In the genomic region with DNA sequence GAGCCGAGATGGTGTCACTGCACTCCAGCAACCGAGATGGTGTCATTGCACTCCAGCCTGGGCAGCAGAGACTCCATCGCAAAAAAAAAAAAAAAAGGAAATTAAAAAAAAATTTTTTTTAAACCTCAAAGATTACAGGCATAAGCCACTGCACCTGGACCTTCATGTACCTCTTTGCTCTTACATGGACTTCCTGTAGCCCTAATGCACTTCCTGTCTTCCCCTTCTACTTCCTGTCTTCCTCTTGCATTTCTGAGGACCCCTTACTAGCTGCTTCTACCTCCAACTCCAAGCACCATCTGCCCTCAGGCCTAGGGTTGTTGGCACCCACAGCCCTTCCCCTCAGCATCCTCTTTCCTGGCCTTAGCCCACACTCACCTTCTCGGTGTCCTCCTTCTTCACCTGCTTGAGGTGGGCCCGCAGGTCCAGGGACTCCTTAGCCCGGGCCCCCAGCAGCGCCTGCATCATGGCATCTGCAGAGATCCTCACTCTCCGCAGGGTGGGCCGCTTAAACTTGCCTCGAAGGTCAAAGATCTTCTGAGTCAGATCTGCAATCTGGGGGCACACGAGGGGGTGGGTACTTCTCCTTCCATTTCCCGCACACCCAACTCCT, we compare ENCODE assay signal across 19 cellular contexts. TPM values are rescaled to one million over a fixed set of nuclear protein-coding genes. Genes with fewer than 3 reads are reported as not detected.
DNase-seq lines count a peak whose midpoint lies in the region; ATAC-seq and TF ChIP-seq lines count a peak whose summit lies in the region.
"Had no signal": no experiment of that assay in that cellular context is flagged by ENCODE, and none has a peak within 500 bp of the region (broad histone marks: within the 10 kb centered on the region; RNA-seq: fewer than 3 reads in every experiment).

No MANE protein-coding gene starts in this region.

- peak overlapping the region; percentile 43 for H3K4me3 Mint-ChIP-seq in natural killer cell treated with Interleukin-12 subunit alpha and Interleukin-12 subunit beta and Interleukin-15 and Interleukin-18, amount 100 ng/mL, for 72 hours
- H3K4me3 Mint-ChIP-seq in natural killer cell (no peak overlapping the region), IgD-negative memory B cell (no peak overlapping the region)
- H3K4me3 Mint-ChIP-seq in activated T-cell treated with anti-CD3 and anti-CD28 coated beads, Interleukin-2, amount 50 U/mL, for 72 hours: no peak overlapping the region
- H3K4me3 Mint-ChIP-seq: CD4-positive, alpha-beta T cell; T-helper 1 cell treated with Interleukin-12 subunit alpha and Interleukin-12 subunit beta and Interleukin-4 antibody, amounts not matched to agents 30 μg/mL and 1 μg/mL, for 36 hours had no signal

- H3K27ac Mint-ChIP-seq in natural killer cell treated with Interleukin-12 subunit alpha and Interleukin-12 subunit beta and Interleukin-15 and Interleukin-18, amount 100 ng/mL, for 72 hours: peak overlapping the region in 1 of 2 donors; percentile 53
- H3K27ac Mint-ChIP-seq in natural killer cell: no peak overlapping the region
- peak overlapping the region in 2 of 3 donors; percentile 17 to 20 for H3K27ac Mint-ChIP-seq in IgD-negative memory B cell
- no peak overlapping the region for H3K27ac Mint-ChIP-seq in activated T-cell treated with anti-CD3 and anti-CD28 coated beads, Interleukin-2, amount 50 U/mL, for 72 hours
- H3K27ac Mint-ChIP-seq: CD4-positive, alpha-beta T cell; GM23338 had no signal

- no peaks in the 10 kb centered on the region for H3K36me3 Mint-ChIP-seq in natural killer cell treated with Interleukin-12 subunit alpha and Interleukin-12 subunit beta and Interleukin-15 and Interleukin-18, amount 100 ng/mL, for 72 hours
- H3K36me3 Mint-ChIP-seq in natural killer cell (no peaks in the 10 kb centered on the region), IgD-negative memory B cell (peaks cover 6% of the 10 kb centered on the region)
- peaks cover 8 to 9% of the 10 kb centered on the region in 2 donors for H3K36me3 Mint-ChIP-seq in activated T-cell treated with anti-CD3 and anti-CD28 coated beads, Interleukin-2, amount 50 U/mL, for 72 hours (ENCODE audit: insufficient read depth in 2 of 2)

- peaks cover 6% of the 10 kb centered on the region for H3K9me3 Mint-ChIP-seq in natural killer cell treated with Interleukin-12 subunit alpha and Interleukin-12 subunit beta and Interleukin-15 and Interleukin-18, amount 100 ng/mL, for 72 hours
- H3K9me3 Mint-ChIP-seq in natural killer cell (peaks cover 5 to 6% of the 10 kb centered on the region in 2 donors), IgD-negative memory B cell (peaks cover 0 to 16% (median 0%) of the 10 kb centered on the region in 3 donors)
- H3K9me3 Mint-ChIP-seq in activated T-cell treated with anti-CD3 and anti-CD28 coated beads, Interleukin-2, amount 50 U/mL, for 72 hours: peaks cover 6 to 9% of the 10 kb centered on the region in 2 donors

- intact Hi-C loops in natural killer cell (cut with micrococcal nuclease): loop anchor here (10.0 kb wide), 1 partner anchor 499 kb away; no protein-coding TSS in a partner anchor

- H3K4me1 Mint-ChIP-seq in natural killer cell treated with Interleukin-12 subunit alpha and Interleukin-12 subunit beta and Interleukin-15 and Interleukin-18, amount 100 ng/mL, for 72 hours (ENCODE audit: low read depth in 2 of 2): peaks cover 21 to 29% of the 10 kb centered on the region in 2 donors
- peaks cover 17 to 31% of the 10 kb centered on the region in 2 donors for H3K4me1 Mint-ChIP-seq in natural killer cell
- H3K4me1 Mint-ChIP-seq in IgD-negative memory B cell: peaks cover 0 to 18% (median 13%) of the 10 kb centered on the region in 3 donors
- peaks cover 21% of the 10 kb centered on the region for H3K4me1 Mint-ChIP-seq in activated T-cell treated with anti-CD3 and anti-CD28 coated beads, Interleukin-2, amount 50 U/mL, for 72 hours (ENCODE audit: low read depth)

- TF ChIP-seq CTCF in natural killer cell (IDR thresholded peaks at IDR 0.05): no peak

- no peak for ATAC-seq in natural killer cell treated with Interleukin-12 subunit alpha and Interleukin-12 subunit beta and Interleukin-15 and Interleukin-18, amount 100 ng/mL, for 72 hours
- ATAC-seq in natural killer cell (no peak), HG02588 (IDR thresholded peaks at IDR 0.05; ENCODE audit: unreplicated experiment) (no peak)
- ATAC-seq in activated T-cell treated with anti-CD3 and anti-CD28 coated beads, Interleukin-2, amount 50 U/mL, for 72 hours (replicated peaks in 1 of 2): no peak
- ATAC-seq: GM12878, GM23338, SK-N-SH treated with all-trans-retinoic acid at 6 μM for 48 hours had no signal

- peaks cover 17 to 40% of the 10 kb centered on the region in 2 donors for H3K27me3 Mint-ChIP-seq in natural killer cell treated with Interleukin-12 subunit alpha and Interleukin-12 subunit beta and Interleukin-15 and Interleukin-18, amount 100 ng/mL, for 72 hours
- H3K27me3 Mint-ChIP-seq in natural killer cell (ENCODE audit: low read depth in 2 of 2) (peaks cover 1 to 26% of the 10 kb centered on the region in 2 donors), IgD-negative memory B cell (peaks cover 29% of the 10 kb centered on the region)
- H3K27me3 Mint-ChIP-seq in activated T-cell treated with anti-CD3 and anti-CD28 coated beads, Interleukin-2, amount 50 U/mL, for 72 hours (ENCODE audit: low read depth): peaks cover 26% of the 10 kb centered on the region

- DNase-seq in natural killer cell treated with Interleukin-12 subunit alpha and Interleukin-12 subunit beta and Interleukin-15 and Interleukin-18, amount 100 ng/mL, for 72 hours (ENCODE audit: low spot score): no peak
- no peak for DNase-seq in natural killer cell
- DNase-seq in RPMI8226: peak; percentile 57
- DNase-seq in SIG-M5 (lab: John Stamatoyannopoulos, UW): no peak
- no peak for DNase-seq in activated T-cell treated with anti-CD3 and anti-CD28 coated beads, Interleukin-2, amount 50 U/mL, for 72 hours
- DNase-seq: CD4-positive, alpha-beta T cell; DMS79; MV-4-11; NCI-H1417 treated with DMSO at 0.1 percent for 48 hours; NCI-H1930; NCI-H446; NCI-H69; Right ventricle myocardium superior had no signal

RNA-seq across cellular contexts. Expression of a gene that starts 3.8 kb away (rescaled TPM):
- not detected for total RNA-seq in natural killer cell treated with Interleukin-12 subunit alpha and Interleukin-12 subunit beta and Interleukin-15 and Interleukin-18, amount 100 ng/mL, for 72 hours
- under 1 TPM in 1 of 3 donors, not detected in 2; 0.94 TPM for total RNA-seq in natural killer cell
- not detected for polyA plus RNA-seq in IgD-negative memory B cell
- under 1 TPM in 1 of 2 donors, not detected in 1; 0.91 TPM for total RNA-seq in activated T-cell treated with anti-CD3 and anti-CD28 coated beads, Interleukin-2, amount 50 U/mL, for 72 hours
- total RNA-seq: CD4-positive, alpha-beta T cell; GM12878 had no signal
- polyA plus RNA-seq: GM12878 had no signal

RNA-seq across cellular contexts. Expression of a gene that starts 4.8 kb away (rescaled TPM):
- total RNA-seq in natural killer cell treated with Interleukin-12 subunit alpha and Interleukin-12 subunit beta and Interleukin-15 and Interleukin-18, amount 100 ng/mL, for 72 hours: not detected
- under 1 TPM in 1 of 3 donors, not detected in 2; 0.94 TPM for total RNA-seq in natural killer cell
- not detected for polyA plus RNA-seq in IgD-negative memory B cell
- 1 to 10 TPM in 1 of 2 donors, under 1 TPM in 1; 0.49 to 1.3 TPM for total RNA-seq in activated T-cell treated with anti-CD3 and anti-CD28 coated beads, Interleukin-2, amount 50 U/mL, for 72 hours
- total RNA-seq: CD4-positive, alpha-beta T cell had no signal

RNA-seq across cellular contexts. Expression of a gene that starts 12.7 kb away (rescaled TPM):
- not detected for total RNA-seq in natural killer cell treated with Interleukin-12 subunit alpha and Interleukin-12 subunit beta and Interleukin-15 and Interleukin-18, amount 100 ng/mL, for 72 hours
- total RNA-seq in natural killer cell: not detected
- polyA plus RNA-seq in IgD-negative memory B cell: not detected
- total RNA-seq in activated T-cell treated with anti-CD3 and anti-CD28 coated beads, Interleukin-2, amount 50 U/mL, for 72 hours: under 1 TPM; 0.46 TPM
- total RNA-seq: CD4-positive, alpha-beta T cell; GM12878 had no signal
- polyA plus RNA-seq: GM12878 had no signal

RNA-seq across cellular contexts. Expression of a gene that starts 26.3 kb away (rescaled TPM):
- not detected for total RNA-seq in natural killer cell treated with Interleukin-12 subunit alpha and Interleukin-12 subunit beta and Interleukin-15 and Interleukin-18, amount 100 ng/mL, for 72 hours
- total RNA-seq in natural killer cell: 1 to 10 TPM; 4.9 to 6.1 (median 5.3) TPM
- polyA plus RNA-seq in IgD-negative memory B cell: 0.43 TPM
- total RNA-seq in activated T-cell treated with anti-CD3 and anti-CD28 coated beads, Interleukin-2, amount 50 U/mL, for 72 hours: 1 to 10 TPM in 1 of 2 donors, under 1 TPM in 1; 0.44 to 1.9 TPM
- total RNA-seq: GM12878, Right ventricle myocardium superior had no signal

RNA-seq across cellular contexts. Expression of a gene that starts 36.3 kb away (rescaled TPM):
- 100 to 1,000 TPM; 157 to 251 TPM for total RNA-seq in natural killer cell treated with Interleukin-12 subunit alpha and Interleukin-12 subunit beta and Interleukin-15 and Interleukin-18, amount 100 ng/mL, for 72 hours
- 100 to 1,000 TPM; 162 to 178 (median 174) TPM for total RNA-seq in natural killer cell
- polyA plus RNA-seq in IgD-negative memory B cell: 7.4 TPM
- 10 to 100 TPM; 65.7 to 71.6 TPM for total RNA-seq in activated T-cell treated with anti-CD3 and anti-CD28 coated beads, Interleukin-2, amount 50 U/mL, for 72 hours

Comparison
In these comparisons a context has a peak if more than half of its experiments do, and no peak if none do; other contexts are left out.
1. H3K27ac Mint-ChIP-seq: peak in IgD-negative memory B cell (2 of 3); none in natural killer cell (0 of 2) and activated T-cell treated with anti-CD3 and anti-CD28 coated beads, Interleukin-2, amount 50 U/mL, for 72 hours (single experiment).